ENCODE assay signal across 8 cellular contexts in the genomic region with DNA sequence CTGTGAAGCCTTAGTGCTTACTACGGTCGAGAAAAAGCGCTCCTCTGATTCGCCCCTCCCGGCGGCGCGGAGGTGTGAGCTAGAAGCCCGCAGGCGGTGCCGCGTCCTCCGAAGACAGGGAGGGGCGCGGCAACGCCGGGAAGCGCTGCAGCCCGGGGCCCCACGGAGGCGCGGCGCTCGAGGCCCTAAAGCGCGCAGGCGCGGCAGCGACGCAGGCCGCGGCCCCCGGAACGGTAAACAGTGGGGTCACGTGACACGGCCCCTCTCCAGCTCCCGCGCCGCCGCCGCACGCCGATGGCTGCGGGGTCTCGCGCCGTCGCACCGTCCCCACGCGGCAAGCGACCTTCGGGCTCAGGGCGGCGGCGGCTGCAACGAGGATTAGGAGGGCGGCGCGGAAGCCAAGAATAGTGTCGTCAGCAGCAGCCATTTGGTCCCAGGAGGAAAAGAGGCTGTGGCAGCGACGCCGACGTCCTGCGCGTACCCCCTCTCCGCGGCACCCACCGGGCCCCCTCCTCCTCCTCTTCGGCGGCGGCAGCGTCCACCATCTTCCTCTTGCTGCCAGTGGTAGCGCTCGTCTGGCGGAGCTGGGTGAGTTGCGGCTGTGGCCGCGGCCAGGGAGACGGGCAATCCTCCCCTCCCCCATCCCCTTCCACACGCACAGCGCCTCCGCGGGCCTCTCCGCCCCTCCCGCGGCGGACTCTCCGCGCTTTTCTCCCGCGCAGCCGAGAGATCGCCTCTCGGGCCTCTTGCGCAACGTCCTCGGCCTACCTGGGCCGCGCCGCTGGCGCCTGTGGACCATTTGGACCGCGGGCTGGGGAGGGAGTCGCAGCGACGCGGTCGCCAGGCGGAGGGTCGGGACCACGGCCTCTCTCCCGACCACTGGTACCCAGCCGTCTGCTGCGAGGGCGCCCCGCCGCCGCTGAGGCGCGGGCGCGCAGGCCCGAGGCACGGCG. TPM values are rescaled to one million over a fixed set of nuclear protein-coding genes. Genes with fewer than 3 reads are reported as not detected.
A peak's percentile ranks its signal among the peaks of the same experiment; 100 is the strongest.
DNase-seq lines count a peak whose midpoint lies in the region; ATAC-seq and TF ChIP-seq lines count a peak whose summit lies in the region.

TSS of gene PHF3 (plus strand) at position 240 of the 953 bp plus-strand sequence. CDS start 10,750 bp downstream, outside the sequence.

- DNase-seq in COLO668 (lab: John Stamatoyannopoulos, UW; ENCODE audit: unreplicated experiment) (peak; percentile 93), HS-27A (ENCODE audit: low read depth) (peak; percentile 47), NK-92 (lab: John Stamatoyannopoulos, UW; ENCODE audit: unreplicated experiment) (peak; percentile 60), lung (ENCODE audit: low spot score) (peak; percentile 87)
- DNase-seq in activated CD8-positive, alpha-beta memory T cell treated with anti-CD3 and anti-CD28 coated beads for 1 hour (ENCODE audit: extremely low read depth in 1 of 2, low read depth in 1 of 2) = peak; percentile 77 to 85
- peak; percentile 77 to 85 (median 81) for DNase-seq in stimulated activated CD4-positive, alpha-beta T cell treated with anti-CD3 and anti-CD28 coated beads, TNF-alpha, amount 100 ng/mL, for 4 hours (ENCODE audit: low read depth in 3 of 3)

- H3K4me1 ChIP-seq in ectodermal cell (ENCODE audit: control insufficient read depth, insufficient read depth, low read length) (peaks cover 14% of the 10 kb centered on the region), lung (ENCODE audit: control insufficient read depth in 2 of 2, insufficient read depth in 2 of 2, low read length in 2 of 2) (peaks cover 0 to 8% of the 10 kb centered on the region in 2 donors)

- ATAC-seq in GM19468 (IDR thresholded peaks at IDR 0.05; ENCODE audit: extremely low read depth, unreplicated experiment) (peak; percentile 93), lung (ENCODE audit: insufficient read depth, low FRiP score) (peak; percentile 97)

- H3K36me3 ChIP-seq in ectodermal cell (ENCODE audit: control insufficient read depth, insufficient read depth, low read length) (no peaks in the 10 kb centered on the region), lung (ENCODE audit: control insufficient read depth in 2 of 2, insufficient read depth in 2 of 2, low read length in 2 of 2) (no peaks in the 10 kb centered on the region)

- H3K27me3 ChIP-seq in ectodermal cell (ENCODE audit: control insufficient read depth, insufficient read depth, low read length, poor library complexity, severe bottlenecking) (peaks cover 35% of the 10 kb centered on the region), lung (ENCODE audit: control insufficient read depth, insufficient read depth) (no peaks in the 10 kb centered on the region)

- H3K4me3 ChIP-seq in ectodermal cell (ENCODE audit: insufficient read depth, low read depth, low read length) (peak within 1 kb of the TSS; percentile 92), lung (peak within 1 kb of the TSS; percentile 69)

- H3K27ac ChIP-seq in ectodermal cell (ENCODE audit: insufficient read depth, low read depth, low read length, poor library complexity, severe bottlenecking) = peak within 1 kb of the TSS; percentile 96
- H3K27ac ChIP-seq in lung (ENCODE audit: low read depth in 1 of 2, low read length in 1 of 2) = peak within 1 kb of the TSS; percentile 97 to 98

- no peak for TF ChIP-seq CTCF in lung (IDR thresholded peaks at IDR 0.05; ENCODE audit: control extremely low read depth, extremely low read depth)

- 0% methylated on average over 127 of the region's 127 CpGs for WGBS in ectodermal cell, 2 experiments
- 0% methylated on average over 86 to 127 of the region's 127 CpGs for WGBS in lung, 2 donors

- H3K9me3 ChIP-seq in ectodermal cell (ENCODE audit: control insufficient read depth, low read length) = no peaks in the 10 kb centered on the region
- H3K9me3 ChIP-seq in lung (ENCODE audit: control insufficient read depth in 2 of 2, insufficient read depth in 1 of 2, low read length in 1 of 2) = no peaks in the 10 kb centered on the region

RNA-seq across cellular contexts. Expression of gene PHF3, which starts in this region (rescaled TPM):
- 52.4 TPM for polyA plus RNA-seq in ectodermal cell (2013, experiment 1 of 4)
- polyA plus RNA-seq in ectodermal cell (2013, experiment 2 of 4) = 49.8 TPM
- 36.4 TPM for polyA plus RNA-seq in ectodermal cell (2013, experiment 3 of 4)
- 42.2 TPM for polyA plus RNA-seq in ectodermal cell (2013, experiment 4 of 4)
- 100 to 1,000 TPM in 1 of 2 donors, 10 to 100 TPM in 1; 38.9 to 137 TPM for total RNA-seq in lung
- 10 to 100 TPM in 1 of 2 donors, 1 to 10 TPM in 1; 8.3 to 11.5 TPM for polyA plus RNA-seq in lung

Comparison
In these comparisons a context has a peak if more than half of its experiments do, and no peak if none do; other contexts are left out.
1. Peak in every context shown above with its lines: DNase-seq, ATAC-seq, H3K4me3 ChIP-seq and H3K27ac ChIP-seq.